In the genomic region with DNA sequence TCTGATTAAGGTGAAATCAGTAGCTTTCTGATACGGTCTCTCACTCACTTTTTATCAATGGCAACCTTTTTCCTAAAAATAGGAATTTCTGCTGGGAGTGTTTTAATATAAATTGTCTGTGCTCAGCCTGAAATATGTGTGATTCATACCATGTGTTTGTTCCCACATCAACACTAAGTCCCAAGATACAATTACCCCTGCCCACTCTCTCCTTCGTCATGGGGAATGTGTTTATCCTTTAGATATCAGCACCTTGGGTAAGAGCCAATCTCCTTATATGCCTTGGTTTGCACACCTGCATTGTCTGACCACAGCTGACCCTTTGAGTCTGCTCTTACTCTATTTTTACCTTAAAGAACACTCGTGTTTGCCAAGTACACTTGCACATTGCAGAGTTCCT, we compare ENCODE assay signal across 16 cellular contexts.
DNase-seq lines count a peak whose midpoint lies in the region; ATAC-seq and TF ChIP-seq lines count a peak whose summit lies in the region.
"Had no signal": no experiment of that assay in that cellular context is flagged by ENCODE, and none has a peak within 500 bp of the region (broad histone marks: within the 10 kb centered on the region; RNA-seq: fewer than 3 reads in every experiment).

No MANE protein-coding gene starts in this region.

- H3K27me3 ChIP-seq in rectal smooth muscle tissue (ENCODE audit: control insufficient read depth, insufficient read depth, low read length) (no peaks in the 10 kb centered on the region), testis (no peaks in the 10 kb centered on the region), HAP-1 (ENCODE audit: low read depth) (no peaks in the 10 kb centered on the region)
- H3K27me3 ChIP-seq: ascending aorta, BLaER1 had no signal

- H3K4me3 ChIP-seq in SK-N-MC (no peak overlapping the region), fibroblast of mammary gland (ENCODE audit: control insufficient read depth, low read depth, low read length) (no peak overlapping the region), rectal smooth muscle tissue (ENCODE audit: low read length) (no peak overlapping the region), testis (no peak overlapping the region), HAP-1 (no peak overlapping the region)
- H3K4me3 ChIP-seq: ascending aorta, BLaER1, lung had no signal

- H3K9me3 ChIP-seq in SK-N-MC (ENCODE audit: low read depth, low read length) = no peaks in the 10 kb centered on the region
- H3K9me3 ChIP-seq in testis = no peaks in the 10 kb centered on the region
- no peaks in the 10 kb centered on the region for H3K9me3 ChIP-seq in HAP-1
- H3K9me3 ChIP-seq: ascending aorta had no signal

- intact Hi-C loops in testis (cut with DNase I; ENCODE audit: low total_unique reads) = no loop called here

- no peak for ATAC-seq in GM21390 (IDR thresholded peaks at IDR 0.05; ENCODE audit: unreplicated experiment)
- ATAC-seq: effector memory CD8-positive, alpha-beta T cell; stimulated activated effector memory CD8-positive, alpha-beta T cell treated with anti-CD3 and anti-CD28 coated beads, Interleukin-12 subunit alpha, Interleukin-12 subunit beta, amount 100 ng/mL, for 72 hours had no signal

- DNase-seq in Daoy (ENCODE audit: low read depth) (peak; percentile 76), SK-N-MC (ENCODE audit: low read depth, low spot score) (no peak), fibroblast of mammary gland (ENCODE audit: low read depth) (peak; percentile 88), testis (no peak), HAP-1 (ENCODE audit: low spot score in 2 of 2) (no peak), middle frontal gyrus (ENCODE audit: extremely low spot score, low spot score) (no peak)
- DNase-seq: activated CD4-positive, alpha-beta T cell treated with anti-CD3 and anti-CD28 coated beads for 48 hours; effector memory CD8-positive, alpha-beta T cell; NCI-H446; stimulated activated CD4-positive, alpha-beta T cell treated with anti-CD3 and anti-CD28 coated beads, Interleukin-2, amount 100 ng/mL, for 48 hours had no signal

- 73 to 75% methylated on average over 3 of the region's 3 CpGs for WGBS in testis, 2 donors

- H3K36me3 ChIP-seq in SK-N-MC (ENCODE audit: insufficient read depth, low read length) (no peaks in the 10 kb centered on the region), rectal smooth muscle tissue (ENCODE audit: control insufficient read depth, insufficient read depth, low read length) (no peaks in the 10 kb centered on the region), testis (ENCODE audit: low read depth, missing control alignments) (no peaks in the 10 kb centered on the region), HAP-1 (replicated peaks) (no peaks in the 10 kb centered on the region)
- H3K36me3 ChIP-seq: ascending aorta, BLaER1 had no signal

- TF ChIP-seq POLR2A in testis (IDR thresholded peaks at IDR 0.05) = no peak

- in situ Hi-C loops in HAP-1 (cut with MboI; ENCODE audit: low sequenced_read_pairs) = no loop called here

- H3K27ac ChIP-seq in SK-N-MC (peak overlapping the region; percentile 86), rectal smooth muscle tissue (ENCODE audit: low read depth, low read length) (peak overlapping the region; percentile 43), testis (no peak overlapping the region)
- H3K27ac ChIP-seq: BLaER1 had no signal

- peaks cover 6% of the 10 kb centered on the region for H3K4me1 ChIP-seq in rectal smooth muscle tissue (ENCODE audit: control insufficient read depth, insufficient read depth, low read length)
- no peaks in the 10 kb centered on the region for H3K4me1 ChIP-seq in testis
- H3K4me1 ChIP-seq in HAP-1 = peaks cover 3% of the 10 kb centered on the region; the same call in 1 of the 2 replicates

- TF ChIP-seq CTCF in fibroblast of mammary gland (conservative IDR thresholded peaks at IDR 0.05; ENCODE audit: control insufficient read depth, insufficient read depth, low read depth, low read length) (no peak), testis (IDR thresholded peaks at IDR 0.05) (no peak)

- H3K9ac ChIP-seq in SK-N-MC (ENCODE audit: insufficient read length) = no peak overlapping the region
- no peak overlapping the region for H3K9ac ChIP-seq in rectal smooth muscle tissue (ENCODE audit: low read length)
- H3K9ac ChIP-seq: BLaER1 had no signal

Comparison
In these comparisons a context has a peak if more than half of its experiments do, and no peak if none do; other contexts are left out.
1. DNase-seq: peak in Daoy (single experiment) and fibroblast of mammary gland (single experiment); none in SK-N-MC (single experiment), testis (single experiment), HAP-1 (0 of 2) and middle frontal gyrus (single experiment).
2. H3K27ac ChIP-seq: peak in SK-N-MC (single experiment) and rectal smooth muscle tissue (single experiment); none in testis (0 of 2).